Comparison of ENCODE assay signal across 9 cellular contexts in the genomic region with DNA sequence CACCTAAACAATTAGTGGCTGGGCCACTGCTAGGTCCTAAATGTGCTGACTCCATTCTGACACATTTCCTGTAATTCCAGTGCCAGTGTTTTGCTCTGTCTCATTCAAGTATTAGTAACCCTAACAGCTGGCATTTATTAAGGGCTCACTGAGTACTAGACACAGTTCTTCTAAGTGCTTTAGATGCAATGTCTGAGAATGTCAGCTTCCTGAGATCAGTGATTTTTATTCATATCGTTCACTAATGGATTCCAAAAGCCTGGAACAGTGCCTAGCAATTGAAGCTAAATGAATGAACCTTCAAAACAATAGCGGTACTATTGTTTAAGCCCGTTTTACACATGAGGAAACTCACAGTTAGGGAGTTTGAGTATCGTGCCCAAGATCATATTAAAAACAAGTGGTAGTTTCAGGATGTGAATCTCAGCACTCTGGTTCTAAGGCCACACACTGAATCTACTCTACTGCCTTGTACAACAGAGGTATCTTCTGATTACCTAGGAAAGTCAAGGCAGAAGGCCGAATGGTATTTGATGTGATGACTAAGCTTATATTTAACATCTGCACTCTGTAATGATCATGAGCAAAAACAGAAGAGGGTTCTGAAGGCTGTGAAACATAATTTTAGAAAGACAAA.
DNase-seq lines count a peak whose midpoint lies in the region; ATAC-seq, FAIRE-seq and TF ChIP-seq lines count a peak whose summit lies in the region.
"Had no signal": no experiment of that assay in that cellular context is flagged by ENCODE, and none has a peak within 500 bp of the region (broad histone marks: within the 10 kb centered on the region; RNA-seq: fewer than 3 reads in every experiment).

No MANE protein-coding gene starts in this region.

- H3K36me3 Mint-ChIP-seq in activated CD4-positive, alpha-beta T cell treated with anti-CD3 and anti-CD28 coated beads, Interleukin-2, amount 10 ng/mL, durations not matched to agents 7 days and 5 days (ENCODE audit: low read depth): no peaks in the 10 kb centered on the region

- H3K27me3 ChIP-seq in Panc1 (ENCODE audit: control insufficient read depth, insufficient read depth, low read length): no peaks in the 10 kb centered on the region

- POLR2A ChIA-PET in Panc1 (lab: Charles Lee): no interaction called here
- POLR2A ChIA-PET in activated CD4-positive, alpha-beta T cell treated with anti-CD3 and anti-CD28 coated beads, Interleukin-2, amount 10 ng/mL, durations not matched to agents 7 days and 5 days (lab: Charles Lee): no interaction called here

- H3K4me1 ChIP-seq in Panc1 (ENCODE audit: control insufficient read depth, insufficient read depth, low read length) (no peaks in the 10 kb centered on the region), kidney (ENCODE audit: control insufficient read depth in 1 of 2, insufficient read depth in 1 of 2, low read depth in 1 of 2, low read length in 2 of 2) (no peaks in the 10 kb centered on the region)

- H3K27ac ChIP-seq in Panc1 (ENCODE audit: low read length): no peak overlapping the region
- no peak overlapping the region for H3K27ac ChIP-seq in kidney (ENCODE audit: low read depth in 2 of 2, low read length in 2 of 2)

- no peaks in the 10 kb centered on the region for H3K9me3 Mint-ChIP-seq in activated CD4-positive, alpha-beta T cell treated with anti-CD3 and anti-CD28 coated beads, Interleukin-2, amount 10 ng/mL, durations not matched to agents 7 days and 5 days
- H3K9me3 Mint-ChIP-seq: activated naive CD8-positive, alpha-beta T cell treated with anti-CD3 and anti-CD28 coated beads, Interleukin-2, amount 10 ng/mL, durations not matched to agents 7 days and 5 days had no signal

- CTCF ChIA-PET in Panc1 (lab: Charles Lee): interaction anchor here (0.7 kb wide), 1 partner anchor 480 kb away, joined by 3 read pairs; no protein-coding TSS in a partner anchor
- CTCF ChIA-PET in activated CD4-positive, alpha-beta T cell treated with anti-CD3 and anti-CD28 coated beads, Interleukin-2, amount 10 ng/mL, durations not matched to agents 7 days and 5 days (lab: Charles Lee): no interaction called here

- H3K9ac ChIP-seq in kidney (ENCODE audit: low read length in 2 of 2): no peak overlapping the region

- intact Hi-C loops in Panc1 (cut with micrococcal nuclease; ENCODE audit: unreplicated experiment) (no loop called here), kidney (cut with DNase I) (no loop called here)

- no TSS peak for BruUV-seq in Panc1 (replicated peaks; lab: Mats Ljungman, UMichigan)

- FAIRE-seq in kidney (lab: Jason Lieb, UNC): no peak

- no peaks in the 10 kb centered on the region for H3K4me1 Mint-ChIP-seq in activated CD4-positive, alpha-beta T cell treated with anti-CD3 and anti-CD28 coated beads, Interleukin-2, amount 10 ng/mL, durations not matched to agents 7 days and 5 days
- H3K4me1 Mint-ChIP-seq: activated naive CD8-positive, alpha-beta T cell treated with anti-CD3 and anti-CD28 coated beads, Interleukin-2, amount 10 ng/mL, durations not matched to agents 7 days and 5 days had no signal

- no peaks in the 10 kb centered on the region for H3K27me3 Mint-ChIP-seq in activated CD4-positive, alpha-beta T cell treated with anti-CD3 and anti-CD28 coated beads, Interleukin-2, amount 10 ng/mL, durations not matched to agents 7 days and 5 days
- H3K27me3 Mint-ChIP-seq: activated naive CD8-positive, alpha-beta T cell treated with anti-CD3 and anti-CD28 coated beads, Interleukin-2, amount 10 ng/mL, durations not matched to agents 7 days and 5 days had no signal

- in situ Hi-C loops in Panc1 (cut with HindIII; ENCODE audit: low pct_unique_long_range_greater_than_20kb, low sequenced_read_pairs): no loop called here

- H3K36me3 ChIP-seq in Panc1 (ENCODE audit: control insufficient read depth, insufficient read depth, low read length) (no peaks in the 10 kb centered on the region), kidney (ENCODE audit: control insufficient read depth in 1 of 2, insufficient read depth in 2 of 2, low read length in 2 of 2) (no peaks in the 10 kb centered on the region)

- H3K4me3 ChIP-seq in Panc1 (ENCODE audit: low read depth in 2 of 2, low read length in 2 of 2): no peak overlapping the region
- H3K4me3 ChIP-seq in fibroblast of mammary gland (ENCODE audit: control insufficient read depth, low read depth, low read length): peak overlapping the region; percentile 18
- H3K4me3 ChIP-seq in kidney (ENCODE audit: low read length in 2 of 2): no peak overlapping the region

- ATAC-seq in Panc1 (no peak), GM18520 (IDR thresholded peaks at IDR 0.05; ENCODE audit: unreplicated experiment) (no peak)

- peak; percentile 93 for DNase-seq in EH (ENCODE audit: low read depth)
- DNase-seq in Panc1 (ENCODE audit: low read depth, low spot score): peak; percentile 57
- DNase-seq in fibroblast of mammary gland (ENCODE audit: low read depth): peak; percentile 96
- DNase-seq in pulmonary artery endothelial cell (ENCODE audit: low read depth, low spot score): peak; percentile 86
- no peak for DNase-seq in activated CD4-positive, alpha-beta T cell treated with anti-CD3 and anti-CD28 coated beads, Interleukin-2, amount 10 ng/mL, durations not matched to agents 7 days and 5 days
- DNase-seq in kidney: no peak
- DNase-seq in NCI-H510A treated with DMSO at 0.1 percent for 48 hours (lab: John Stamatoyannopoulos, UW): no peak
- DNase-seq: activated naive CD8-positive, alpha-beta T cell treated with anti-CD3 and anti-CD28 coated beads, Interleukin-2, amount 10 ng/mL, durations not matched to agents 7 days and 5 days had no signal

- no peak overlapping the region for H3K27ac Mint-ChIP-seq in activated CD4-positive, alpha-beta T cell treated with anti-CD3 and anti-CD28 coated beads, Interleukin-2, amount 10 ng/mL, durations not matched to agents 7 days and 5 days
- H3K27ac Mint-ChIP-seq: activated naive CD8-positive, alpha-beta T cell treated with anti-CD3 and anti-CD28 coated beads, Interleukin-2, amount 10 ng/mL, durations not matched to agents 7 days and 5 days had no signal

- no peak for TF ChIP-seq CTCF in Panc1 (IDR thresholded peaks at IDR 0.05)
- TF ChIP-seq CTCF in fibroblast of mammary gland (conservative IDR thresholded peaks at IDR 0.05; ENCODE audit: control insufficient read depth, insufficient read depth, low read depth, low read length): no peak
- TF ChIP-seq CTCF in kidney (IDR thresholded peaks at IDR 0.05; ENCODE audit: borderline replicate concordance, extremely low read depth, insufficient read depth): no peak

- no peaks in the 10 kb centered on the region for H3K9me3 ChIP-seq in Panc1 (ENCODE audit: control insufficient read depth, insufficient read depth, low read depth, low read length)
- H3K9me3 ChIP-seq in kidney (ENCODE audit: control insufficient read depth in 1 of 2, low read length in 2 of 2): peaks cover 0 to 2% of the 10 kb centered on the region in 2 donors

- no peak overlapping the region for H3K4me3 Mint-ChIP-seq in activated CD4-positive, alpha-beta T cell treated with anti-CD3 and anti-CD28 coated beads, Interleukin-2, amount 10 ng/mL, durations not matched to agents 7 days and 5 days
- H3K4me3 Mint-ChIP-seq: activated naive CD8-positive, alpha-beta T cell treated with anti-CD3 and anti-CD28 coated beads, Interleukin-2, amount 10 ng/mL, durations not matched to agents 7 days and 5 days had no signal

Comparison
In these comparisons a context has a peak if more than half of its experiments do, and no peak if none do; other contexts are left out.
1. DNase-seq: peak in EH (single experiment), Panc1 (single experiment), fibroblast of mammary gland (single experiment) and pulmonary artery endothelial cell (single experiment); none in activated CD4-positive, alpha-beta T cell treated with anti-CD3 and anti-CD28 coated beads, Interleukin-2, amount 10 ng/mL, durations not matched to agents 7 days and 5 days (single experiment), kidney (single experiment) and NCI-H510A treated with DMSO at 0.1 percent for 48 hours (single experiment).